Comparison of ENCODE assay signal across 8 cellular contexts in the genomic region with DNA sequence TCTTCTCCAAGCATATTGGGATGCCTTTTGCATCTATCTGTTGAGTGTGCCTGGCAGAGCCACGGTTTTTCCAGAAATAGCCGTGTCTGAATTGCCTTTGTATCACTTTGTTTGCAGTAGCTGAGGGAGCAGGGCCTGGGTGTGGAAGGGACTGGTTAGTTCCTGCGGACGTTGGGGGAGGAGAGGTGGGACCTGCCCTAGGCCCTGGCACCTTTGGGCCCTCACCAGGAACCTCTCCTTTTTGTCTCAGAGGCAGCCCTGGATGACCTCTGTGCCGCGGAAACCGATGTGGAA. TPM values are rescaled to one million over a fixed set of nuclear protein-coding genes. Genes with fewer than 3 reads are reported as not detected.
DNase-seq lines count a peak whose midpoint lies in the region; ATAC-seq, FAIRE-seq and TF ChIP-seq lines count a peak whose summit lies in the region.

No MANE protein-coding gene starts in this region.

- H2AFZ ChIP-seq in HepG2 (ENCODE audit: low read length): no peak overlapping the region

- CTCF ChIA-PET in HepG2 (lab: Yijun Ruan, JAX; ENCODE audit: low intra/inter-chr PET ratio, low total read pairs): interaction anchor here (1.3 to 1.8 kb wide), 3 partner anchors 18 to 83 kb away, joined by 3 to 39 read pairs (median 17); a partner anchor contains a TSS

- H3K9me3 ChIP-seq in HepG2 (ENCODE audit: low read length) (no peaks in the 10 kb centered on the region), suprapubic skin (no peaks in the 10 kb centered on the region)

- FAIRE-seq in HepG2 (lab: Jason Lieb, UNC): no peak

- intact Hi-C loops in HepG2 (cut with micrococcal nuclease; ENCODE audit: unreplicated experiment): loop anchor here (1.0 kb wide), 2 partner anchors 42 to 83 kb away; no protein-coding TSS in a partner anchor

- no peak for TF ChIP-seq CTCF in HepG2 (CRISPR knock-in tag; IDR thresholded peaks at IDR 0.05)
- TF ChIP-seq CTCF in suprapubic skin (IDR thresholded peaks at IDR 0.05): no peak

- no peak overlapping the region for H3K4me2 ChIP-seq in HepG2 (ENCODE audit: low read depth, low read length)

- no peak overlapping the region for H3K4me3 ChIP-seq in HepG2 (replicated peaks in 1 of 3; ENCODE audit: insufficient read depth in 1 of 3, low read depth in 2 of 3, low read length in 3 of 3)
- H3K4me3 ChIP-seq in suprapubic skin: no peak overlapping the region

- BruUV-seq in HepG2 (replicated peaks; lab: Mats Ljungman, UMichigan): no TSS peak

- H3K36me3 ChIP-seq in HepG2 (replicated peaks in 1 of 2; ENCODE audit: control insufficient read depth in 1 of 2, insufficient read depth in 2 of 2, low read length in 2 of 2) (peaks cover 5 to 21% of the 10 kb centered on the region in 2 experiments), suprapubic skin (peaks cover 49% of the 10 kb centered on the region)

- TF ChIP-seq RAD21 in HepG2 (CRISPR knock-in tag; IDR thresholded peaks at IDR 0.05): no peak

- in situ Hi-C loops in HepG2 (cut with HindIII; ENCODE audit: extremely low pct_ligation_motif_present, low pct_unique_long_range_greater_than_20kb): loop anchor here (5.0 kb wide), 2 partner anchors 37 to 92 kb away; a partner anchor contains a TSS

- H3K27me3 ChIP-seq in HepG2 (ENCODE audit: control insufficient read depth in 1 of 2, insufficient read depth in 2 of 2, low read length in 2 of 2) (no peaks in the 10 kb centered on the region), suprapubic skin (no peaks in the 10 kb centered on the region)

- peaks cover 56% of the 10 kb centered on the region for H3K36me3 Mint-ChIP-seq in T-helper 2 cell treated with Interferon-gamma antibody and Interleukin-4, amounts not matched to agents 5 μg/mL and 100 μg/mL, for 36 hours (ENCODE audit: low read depth)
- peaks cover 38% of the 10 kb centered on the region for H3K36me3 Mint-ChIP-seq in activated naive CD8-positive, alpha-beta T cell treated with anti-CD3 and anti-CD28 coated beads, Interleukin-2, amount 10 ng/mL, durations not matched to agents 7 days and 5 days

- H3K27ac Mint-ChIP-seq in T-helper 2 cell treated with Interferon-gamma antibody and Interleukin-4, amounts not matched to agents 5 μg/mL and 100 μg/mL, for 36 hours: peak overlapping the region; percentile 97
- peak overlapping the region; percentile 98 for H3K27ac Mint-ChIP-seq in activated naive CD8-positive, alpha-beta T cell treated with anti-CD3 and anti-CD28 coated beads, Interleukin-2, amount 10 ng/mL, durations not matched to agents 7 days and 5 days

- H3K27ac ChIP-seq in HepG2 (ENCODE audit: extremely low read length, insufficient read depth, low read length) (peak overlapping the region; percentile 85), suprapubic skin (peak overlapping the region; percentile 97)

- WGBS in HepG2 (ENCODE audit: low lambda C conversion rate): 60% methylated on average over 4 of the region's 7 CpGs
- WGBS in suprapubic skin: 20% methylated on average over 7 of the region's 7 CpGs

- POLR2A ChIA-PET in activated naive CD8-positive, alpha-beta T cell treated with anti-CD3 and anti-CD28 coated beads, Interleukin-2, amount 10 ng/mL, durations not matched to agents 7 days and 5 days (lab: Charles Lee): interaction anchor here (1.0 to 2.6 kb wide), 4 partner anchors 8 to 165 kb away, joined by 3 to 16 read pairs (median 6); no protein-coding TSS in a partner anchor
- POLR2A ChIA-PET in HepG2 (lab: Yijun Ruan, JAX): interaction anchor here (2.1 to 3.8 kb wide), 2 partner anchors 9 to 18 kb away, joined by 7 to 17 read pairs; a partner anchor contains a TSS

- H3K4me1 ChIP-seq in HepG2 (ENCODE audit: insufficient read depth, low read length): peaks cover 45% of the 10 kb centered on the region
- H3K4me1 ChIP-seq in suprapubic skin: peaks cover 50% of the 10 kb centered on the region

- TF ChIP-seq EP300 in HepG2 (IDR thresholded peaks at IDR 0.05; ENCODE audit: low read depth in 2 of 2, low read length in 2 of 2) (no peak), HepG2 (CRISPR knock-in tag; IDR thresholded peaks at IDR 0.05; ENCODE audit: borderline replicate concordance) (no peak), suprapubic skin (IDR thresholded peaks at IDR 0.05) (no peak)

- H3K9ac ChIP-seq in HepG2 (ENCODE audit: insufficient read depth, low read depth, low read length): no peak overlapping the region

- H4K20me1 ChIP-seq in HepG2 (ENCODE audit: insufficient read depth, low read length): no peaks in the 10 kb centered on the region

- H3K4me3 Mint-ChIP-seq in T-helper 2 cell treated with Interferon-gamma antibody and Interleukin-4, amounts not matched to agents 5 μg/mL and 100 μg/mL, for 36 hours: peak overlapping the region; percentile 96
- peak overlapping the region; percentile 97 for H3K4me3 Mint-ChIP-seq in activated naive CD8-positive, alpha-beta T cell treated with anti-CD3 and anti-CD28 coated beads, Interleukin-2, amount 10 ng/mL, durations not matched to agents 7 days and 5 days

- TF ChIP-seq POLR2A in HepG2 (IDR thresholded peaks at IDR 0.05; ENCODE audit: insufficient read depth in 1 of 2, low read depth in 2 of 2, low read length in 2 of 2) (no peak), suprapubic skin (IDR thresholded peaks at IDR 0.05) (no peak)

- ATAC-seq in activated naive CD8-positive, alpha-beta T cell treated with anti-CD3 and anti-CD28 coated beads, Interleukin-2, amount 10 ng/mL, durations not matched to agents 7 days and 5 days (ENCODE audit: low read depth): no peak
- ATAC-seq in HepG2: no peak

- H3K27me3 Mint-ChIP-seq in T-helper 2 cell treated with Interferon-gamma antibody and Interleukin-4, amounts not matched to agents 5 μg/mL and 100 μg/mL, for 36 hours (ENCODE audit: low read depth): no peaks in the 10 kb centered on the region
- H3K27me3 Mint-ChIP-seq in activated naive CD8-positive, alpha-beta T cell treated with anti-CD3 and anti-CD28 coated beads, Interleukin-2, amount 10 ng/mL, durations not matched to agents 7 days and 5 days: no peaks in the 10 kb centered on the region

- DNase-seq in T-helper 2 cell treated with Interferon-gamma antibody and Interleukin-4, amounts not matched to agents 5 μg/mL and 100 μg/mL, for 36 hours (ENCODE audit: low spot score): no peak
- DNase-seq in T-helper 2 cell: no peak
- no peak for DNase-seq in activated naive CD8-positive, alpha-beta T cell treated with anti-CD3 and anti-CD28 coated beads, Interleukin-2, amount 10 ng/mL, durations not matched to agents 7 days and 5 days
- DNase-seq in HepG2 (ENCODE audit: low spot score): no peak
- DNase-seq in suprapubic skin (ENCODE audit: low spot score in 2 of 2): no peak
- DNase-seq in NCI-H1048 (lab: John Stamatoyannopoulos, UW): no peak
- no peak for DNase-seq in SKM-1 treated with dmso at 0.1 percent for 144 hours (lab: John Stamatoyannopoulos, UW; ENCODE audit: unreplicated experiment)
- no peak for DNase-seq in NCI-H82 (lab: John Stamatoyannopoulos, UW)

- no peaks in the 10 kb centered on the region for H3K79me2 ChIP-seq in HepG2 (ENCODE audit: insufficient read depth, low read length)

- no peaks in the 10 kb centered on the region for H3K9me3 Mint-ChIP-seq in T-helper 2 cell treated with Interferon-gamma antibody and Interleukin-4, amounts not matched to agents 5 μg/mL and 100 μg/mL, for 36 hours
- H3K9me3 Mint-ChIP-seq in activated naive CD8-positive, alpha-beta T cell treated with anti-CD3 and anti-CD28 coated beads, Interleukin-2, amount 10 ng/mL, durations not matched to agents 7 days and 5 days: no peaks in the 10 kb centered on the region

- H3K4me1 Mint-ChIP-seq in T-helper 2 cell treated with Interferon-gamma antibody and Interleukin-4, amounts not matched to agents 5 μg/mL and 100 μg/mL, for 36 hours (ENCODE audit: low read depth): peaks cover 35% of the 10 kb centered on the region
- peaks cover 43% of the 10 kb centered on the region for H3K4me1 Mint-ChIP-seq in activated naive CD8-positive, alpha-beta T cell treated with anti-CD3 and anti-CD28 coated beads, Interleukin-2, amount 10 ng/mL, durations not matched to agents 7 days and 5 days

RNA-seq across cellular contexts. Expression of a gene that starts 18.6 kb away (rescaled TPM):
- 10 to 100 TPM; 17.0 to 19.9 TPM for total RNA-seq in activated naive CD8-positive, alpha-beta T cell treated with anti-CD3 and anti-CD28 coated beads, Interleukin-2, amount 10 ng/mL, durations not matched to agents 7 days and 5 days
- 11.4 and 12.5 TPM in 2 replicates for total RNA-seq in HepG2 (2016; rRNA removed; fragmentation: Illumina TruSeq; extraction: Trizol)
- 2.6 and 2.7 TPM in 2 replicates for total RNA-seq in HepG2 (2016; cell fraction: cytosol; rRNA removed; fragmentation: Illumina TruSeq; extraction: Trizol; ENCODE audit: low read depth)
- 9.5 and 10.4 TPM in 2 replicates for total RNA-seq in HepG2 (2016; cell fraction: insoluble cytoplasmic fraction; rRNA removed; fragmentation: Illumina TruSeq; extraction: Trizol)
- 2.4 and 3.4 TPM in 2 replicates for total RNA-seq in HepG2 (2016; cell fraction: membrane; rRNA removed; fragmentation: Illumina TruSeq; extraction: Trizol)
- total RNA-seq in HepG2 (2016; cell fraction: nucleus; rRNA removed; fragmentation: Illumina TruSeq; extraction: Trizol): 7.4 and 11.0 TPM in 2 replicates
- 5.1 and 5.3 TPM in 2 replicates for polyA plus RNA-seq in HepG2 (2011; rRNA removed)
- polyA plus RNA-seq in HepG2 (2011; cell fraction: cytosol; rRNA removed): 3.7 and 4.7 TPM in 2 replicates
- polyA plus RNA-seq in HepG2 (2011; cell fraction: nucleus; rRNA removed): 12.6 and 13.3 TPM in 2 replicates
- polyA plus RNA-seq in HepG2 (2012): 3.2 and 4.1 TPM in 2 replicates
- 0.97 and 1.0 TPM in 2 replicates for polyA plus RNA-seq in HepG2 (2016; cell fraction: cytosol; fragmentation: Illumina TruSeq; extraction: Trizol; ENCODE audit: low read depth)
- 7.8 and 11.5 TPM in 2 replicates for polyA plus RNA-seq in HepG2 (2016; cell fraction: insoluble cytoplasmic fraction; fragmentation: Illumina TruSeq; extraction: Trizol; ENCODE audit: low read depth)
- polyA plus RNA-seq in HepG2 (2016; cell fraction: membrane; fragmentation: Illumina TruSeq; extraction: Trizol; ENCODE audit: low read depth): 1.2 and 1.5 TPM in 2 replicates
- polyA plus RNA-seq in HepG2 (2016; cell fraction: nucleus; fragmentation: Illumina TruSeq; extraction: Trizol; ENCODE audit: insufficient read depth, low read depth): 14.7 and 21.6 TPM in 2 replicates
- polyA minus RNA-seq in HepG2 (2011; rRNA and poly(A)+ RNA removed; ENCODE audit: low replicate concordance): 11.5 and 35.8 TPM in 2 replicates
- 2.1 and 3.8 TPM in 2 replicates for polyA minus RNA-seq in HepG2 (2011; cell fraction: cytosol; rRNA and poly(A)+ RNA removed)
- 5.2 and 9.8 TPM in 2 replicates for polyA minus RNA-seq in HepG2 (2011; cell fraction: nucleus; rRNA and poly(A)+ RNA removed)
- 10 to 100 TPM in 2 of 4 donors, 1 to 10 TPM in 2; 8.7 to 12.7 (median 10.2) TPM for total RNA-seq in suprapubic skin

RNA-seq across cellular contexts. Expression of a gene that starts 25.1 kb away (rescaled TPM):
- total RNA-seq in activated naive CD8-positive, alpha-beta T cell treated with anti-CD3 and anti-CD28 coated beads, Interleukin-2, amount 10 ng/mL, durations not matched to agents 7 days and 5 days: 100 to 1,000 TPM; 260 to 263 TPM
- total RNA-seq in HepG2 (2016; rRNA removed; fragmentation: Illumina TruSeq; extraction: Trizol): 486 and 510 TPM in 2 replicates
- 913 and 1,296 TPM in 2 replicates for total RNA-seq in HepG2 (2016; cell fraction: cytosol; rRNA removed; fragmentation: Illumina TruSeq; extraction: Trizol; ENCODE audit: low read depth)
- total RNA-seq in HepG2 (2016; cell fraction: insoluble cytoplasmic fraction; rRNA removed; fragmentation: Illumina TruSeq; extraction: Trizol): 511 and 522 TPM in 2 replicates
- total RNA-seq in HepG2 (2016; cell fraction: membrane; rRNA removed; fragmentation: Illumina TruSeq; extraction: Trizol): 763 and 886 TPM in 2 replicates
- total RNA-seq in HepG2 (2016; cell fraction: nucleus; rRNA removed; fragmentation: Illumina TruSeq; extraction: Trizol): 177 and 187 TPM in 2 replicates
- polyA plus RNA-seq in HepG2 (2011; rRNA removed): 80.9 and 100 TPM in 2 replicates
- polyA plus RNA-seq in HepG2 (2011; cell fraction: cytosol; rRNA removed): 69.9 and 96.6 TPM in 2 replicates
- 23.2 and 42.0 TPM in 2 replicates for polyA plus RNA-seq in HepG2 (2011; cell fraction: nucleus; rRNA removed)
- 194 and 244 TPM in 2 replicates for polyA plus RNA-seq in HepG2 (2012)
- 1,200 and 1,620 TPM in 2 replicates for polyA plus RNA-seq in HepG2 (2016; cell fraction: cytosol; fragmentation: Illumina TruSeq; extraction: Trizol; ENCODE audit: low read depth)
- polyA plus RNA-seq in HepG2 (2016; cell fraction: insoluble cytoplasmic fraction; fragmentation: Illumina TruSeq; extraction: Trizol; ENCODE audit: low read depth): 517 and 532 TPM in 2 replicates
- 742 and 956 TPM in 2 replicates for polyA plus RNA-seq in HepG2 (2016; cell fraction: membrane; fragmentation: Illumina TruSeq; extraction: Trizol; ENCODE audit: low read depth)
- 336 and 389 TPM in 2 replicates for polyA plus RNA-seq in HepG2 (2016; cell fraction: nucleus; fragmentation: Illumina TruSeq; extraction: Trizol; ENCODE audit: insufficient read depth, low read depth)
- 4.4 and 15.7 TPM in 2 replicates for polyA minus RNA-seq in HepG2 (2011; rRNA and poly(A)+ RNA removed; ENCODE audit: low replicate concordance)
- polyA minus RNA-seq in HepG2 (2011; cell fraction: cytosol; rRNA and poly(A)+ RNA removed): 18.7 and 23.2 TPM in 2 replicates
- polyA minus RNA-seq in HepG2 (2011; cell fraction: nucleus; rRNA and poly(A)+ RNA removed): 18.4 and 25.9 TPM in 2 replicates
- 100 to 1,000 TPM; 122 to 281 (median 190) TPM for total RNA-seq in suprapubic skin

RNA-seq across cellular contexts. Expression of a gene that starts 25.3 kb away (rescaled TPM):
- total RNA-seq in activated naive CD8-positive, alpha-beta T cell treated with anti-CD3 and anti-CD28 coated beads, Interleukin-2, amount 10 ng/mL, durations not matched to agents 7 days and 5 days: 10 to 100 TPM; 11.5 to 12.2 TPM
- 29.4 and 38.3 TPM in 2 replicates for total RNA-seq in HepG2 (2016; rRNA removed; fragmentation: Illumina TruSeq; extraction: Trizol)
- total RNA-seq in HepG2 (2016; cell fraction: cytosol; rRNA removed; fragmentation: Illumina TruSeq; extraction: Trizol; ENCODE audit: low read depth): 7.6 and 8.2 TPM in 2 replicates
- 33.5 and 38.7 TPM in 2 replicates for total RNA-seq in HepG2 (2016; cell fraction: insoluble cytoplasmic fraction; rRNA removed; fragmentation: Illumina TruSeq; extraction: Trizol)
- 12.2 and 12.5 TPM in 2 replicates for total RNA-seq in HepG2 (2016; cell fraction: membrane; rRNA removed; fragmentation: Illumina TruSeq; extraction: Trizol)
- total RNA-seq in HepG2 (2016; cell fraction: nucleus; rRNA removed; fragmentation: Illumina TruSeq; extraction: Trizol): 12.4 and 13.6 TPM in 2 replicates
- 15.5 and 18.1 TPM in 2 replicates for polyA plus RNA-seq in HepG2 (2011; rRNA removed)
- polyA plus RNA-seq in HepG2 (2011; cell fraction: cytosol; rRNA removed): 16.8 and 19.2 TPM in 2 replicates
- 6.5 and 8.5 TPM in 2 replicates for polyA plus RNA-seq in HepG2 (2011; cell fraction: nucleus; rRNA removed)
- polyA plus RNA-seq in HepG2 (2012): 8.4 and 9.8 TPM in 2 replicates
- 3.9 and 4.9 TPM in 2 replicates for polyA plus RNA-seq in HepG2 (2016; cell fraction: cytosol; fragmentation: Illumina TruSeq; extraction: Trizol; ENCODE audit: low read depth)
- 29.3 and 29.9 TPM in 2 replicates for polyA plus RNA-seq in HepG2 (2016; cell fraction: insoluble cytoplasmic fraction; fragmentation: Illumina TruSeq; extraction: Trizol; ENCODE audit: low read depth)
- 8.0 TPM in 2 replicates for polyA plus RNA-seq in HepG2 (2016; cell fraction: membrane; fragmentation: Illumina TruSeq; extraction: Trizol; ENCODE audit: low read depth)
- 16.3 and 19.0 TPM in 2 replicates for polyA plus RNA-seq in HepG2 (2016; cell fraction: nucleus; fragmentation: Illumina TruSeq; extraction: Trizol; ENCODE audit: insufficient read depth, low read depth)
- polyA minus RNA-seq in HepG2 (2011; rRNA and poly(A)+ RNA removed; ENCODE audit: low replicate concordance): 11.3 and 25.4 TPM in 2 replicates
- polyA minus RNA-seq in HepG2 (2011; cell fraction: cytosol; rRNA and poly(A)+ RNA removed): 4.5 and 4.7 TPM in 2 replicates
- polyA minus RNA-seq in HepG2 (2011; cell fraction: nucleus; rRNA and poly(A)+ RNA removed): 3.0 and 3.3 TPM in 2 replicates
- 10 to 100 TPM in 3 of 4 donors, 1 to 10 TPM in 1; 6.4 to 18.7 (median 13.6) TPM for total RNA-seq in suprapubic skin

RNA-seq across cellular contexts. Expression of a gene that starts 35.3 kb away (rescaled TPM):
- total RNA-seq in activated naive CD8-positive, alpha-beta T cell treated with anti-CD3 and anti-CD28 coated beads, Interleukin-2, amount 10 ng/mL, durations not matched to agents 7 days and 5 days: 1 to 10 TPM; 4.5 to 6.2 TPM
- total RNA-seq in HepG2 (2016; rRNA removed; fragmentation: Illumina TruSeq; extraction: Trizol): 25.4 and 86.0 TPM in 2 replicates
- 33.1 and 33.9 TPM in 2 replicates for total RNA-seq in HepG2 (2016; cell fraction: cytosol; rRNA removed; fragmentation: Illumina TruSeq; extraction: Trizol; ENCODE audit: low read depth)
- total RNA-seq in HepG2 (2016; cell fraction: insoluble cytoplasmic fraction; rRNA removed; fragmentation: Illumina TruSeq; extraction: Trizol): 23.9 and 92.3 TPM in 2 replicates
- total RNA-seq in HepG2 (2016; cell fraction: membrane; rRNA removed; fragmentation: Illumina TruSeq; extraction: Trizol): 30.7 and 31.8 TPM in 2 replicates
- 140 and 158 TPM in 2 replicates for total RNA-seq in HepG2 (2016; cell fraction: nucleus; rRNA removed; fragmentation: Illumina TruSeq; extraction: Trizol)
- 143 and 179 TPM in 2 replicates for polyA plus RNA-seq in HepG2 (2011; rRNA removed)
- polyA plus RNA-seq in HepG2 (2011; cell fraction: cytosol; rRNA removed): 71.5 and 83.2 TPM in 2 replicates
- polyA plus RNA-seq in HepG2 (2011; cell fraction: nucleus; rRNA removed): 1,144 and 1,345 TPM in 2 replicates
- 140 and 149 TPM in 2 replicates for polyA plus RNA-seq in HepG2 (2012)
- polyA plus RNA-seq in HepG2 (2016; cell fraction: cytosol; fragmentation: Illumina TruSeq; extraction: Trizol; ENCODE audit: low read depth): 5.5 and 6.7 TPM in 2 replicates
- polyA plus RNA-seq in HepG2 (2016; cell fraction: insoluble cytoplasmic fraction; fragmentation: Illumina TruSeq; extraction: Trizol; ENCODE audit: low read depth): 23.3 and 26.9 TPM in 2 replicates
- 12.8 and 12.9 TPM in 2 replicates for polyA plus RNA-seq in HepG2 (2016; cell fraction: membrane; fragmentation: Illumina TruSeq; extraction: Trizol; ENCODE audit: low read depth)
- 420 and 470 TPM in 2 replicates for polyA plus RNA-seq in HepG2 (2016; cell fraction: nucleus; fragmentation: Illumina TruSeq; extraction: Trizol; ENCODE audit: insufficient read depth, low read depth)
- polyA minus RNA-seq in HepG2 (2011; rRNA and poly(A)+ RNA removed; ENCODE audit: low replicate concordance): 83.4 and 325 TPM in 2 replicates
- polyA minus RNA-seq in HepG2 (2011; cell fraction: cytosol; rRNA and poly(A)+ RNA removed): 54.4 and 79.5 TPM in 2 replicates
- 295 and 329 TPM in 2 replicates for polyA minus RNA-seq in HepG2 (2011; cell fraction: nucleus; rRNA and poly(A)+ RNA removed)
- 100 to 1,000 TPM; 188 to 384 (median 220) TPM for total RNA-seq in suprapubic skin

RNA-seq across cellular contexts. Expression of a gene that starts 38.8 kb away (rescaled TPM):
- total RNA-seq in activated naive CD8-positive, alpha-beta T cell treated with anti-CD3 and anti-CD28 coated beads, Interleukin-2, amount 10 ng/mL, durations not matched to agents 7 days and 5 days: 100 to 1,000 TPM; 215 to 224 TPM
- total RNA-seq in HepG2 (2016; rRNA removed; fragmentation: Illumina TruSeq; extraction: Trizol) (74.3 and 91.4 TPM in 2 replicates), suprapubic skin (10 to 100 TPM; 60.1 to 98.0 (median 87.3) TPM)
- 90.2 and 104 TPM in 2 replicates for total RNA-seq in HepG2 (2016; cell fraction: cytosol; rRNA removed; fragmentation: Illumina TruSeq; extraction: Trizol; ENCODE audit: low read depth)
- 67.1 and 95.9 TPM in 2 replicates for total RNA-seq in HepG2 (2016; cell fraction: insoluble cytoplasmic fraction; rRNA removed; fragmentation: Illumina TruSeq; extraction: Trizol)
- total RNA-seq in HepG2 (2016; cell fraction: membrane; rRNA removed; fragmentation: Illumina TruSeq; extraction: Trizol): 162 and 190 TPM in 2 replicates
- total RNA-seq in HepG2 (2016; cell fraction: nucleus; rRNA removed; fragmentation: Illumina TruSeq; extraction: Trizol): 45.3 and 51.5 TPM in 2 replicates
- polyA plus RNA-seq in HepG2 (2011; rRNA removed): 75.8 and 83.0 TPM in 2 replicates
- 82.9 and 103 TPM in 2 replicates for polyA plus RNA-seq in HepG2 (2011; cell fraction: cytosol; rRNA removed)
- polyA plus RNA-seq in HepG2 (2011; cell fraction: nucleus; rRNA removed): 54.8 and 59.4 TPM in 2 replicates
- 68.4 and 68.8 TPM in 2 replicates for polyA plus RNA-seq in HepG2 (2012)
- 116 and 135 TPM in 2 replicates for polyA plus RNA-seq in HepG2 (2016; cell fraction: cytosol; fragmentation: Illumina TruSeq; extraction: Trizol; ENCODE audit: low read depth)
- 71.7 and 96.4 TPM in 2 replicates for polyA plus RNA-seq in HepG2 (2016; cell fraction: insoluble cytoplasmic fraction; fragmentation: Illumina TruSeq; extraction: Trizol; ENCODE audit: low read depth)
- polyA plus RNA-seq in HepG2 (2016; cell fraction: membrane; fragmentation: Illumina TruSeq; extraction: Trizol; ENCODE audit: low read depth): 203 and 209 TPM in 2 replicates
- polyA plus RNA-seq in HepG2 (2016; cell fraction: nucleus; fragmentation: Illumina TruSeq; extraction: Trizol; ENCODE audit: insufficient read depth, low read depth): 89.8 and 103 TPM in 2 replicates
- polyA minus RNA-seq in HepG2 (2011; rRNA and poly(A)+ RNA removed; ENCODE audit: low replicate concordance): 147 and 175 TPM in 2 replicates
- 34.9 and 49.9 TPM in 2 replicates for polyA minus RNA-seq in HepG2 (2011; cell fraction: cytosol; rRNA and poly(A)+ RNA removed)
- 11.2 and 15.8 TPM in 2 replicates for polyA minus RNA-seq in HepG2 (2011; cell fraction: nucleus; rRNA and poly(A)+ RNA removed)
